In the genomic region with DNA sequence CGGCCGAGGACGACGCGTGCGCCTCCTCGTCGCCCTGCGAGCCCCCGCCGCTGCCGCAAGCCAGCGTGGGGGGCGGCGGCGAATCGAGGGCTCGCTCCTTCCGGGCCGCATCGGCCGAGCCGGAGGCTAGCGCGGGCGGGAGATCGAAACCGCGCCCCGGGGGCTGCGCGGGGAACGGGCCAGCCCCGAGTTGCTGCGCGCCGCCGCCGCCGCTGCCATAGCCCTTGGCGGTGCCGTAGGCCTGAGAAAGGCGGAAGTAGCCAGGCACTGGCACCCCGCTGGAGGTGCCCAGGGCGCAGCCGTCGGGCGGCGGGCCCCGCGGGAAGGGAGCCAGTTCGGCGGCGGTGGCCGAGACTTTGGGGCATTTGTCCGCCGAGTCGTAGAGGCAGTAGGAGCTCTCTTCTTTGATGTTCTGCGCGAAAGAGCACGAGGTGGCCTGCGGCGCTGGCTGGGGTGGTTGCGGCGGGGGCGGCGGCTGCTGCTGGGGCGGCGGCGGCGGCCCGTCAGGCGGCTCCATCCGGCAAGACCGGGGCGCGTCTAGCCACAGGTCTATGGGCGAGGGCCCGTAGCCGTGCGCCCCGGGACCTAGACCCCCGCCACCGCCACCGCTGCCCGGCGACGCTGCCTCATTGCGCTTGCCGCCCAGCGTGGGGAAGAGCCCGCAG, we compare ENCODE assay signal across 8 cellular contexts. TPM values are rescaled to one million over a fixed set of nuclear protein-coding genes. Genes with fewer than 3 reads are reported as not detected.
DNase-seq lines count a peak whose midpoint lies in the region; ATAC-seq and TF ChIP-seq lines count a peak whose summit lies in the region.

No MANE protein-coding gene starts in this region.

- no peaks in the 10 kb centered on the region for H4K20me1 ChIP-seq in GM23248 (ENCODE audit: insufficient read depth)

- H3K4me1 ChIP-seq in GM23248 (ENCODE audit: insufficient read depth) = peaks cover 31% of the 10 kb centered on the region

- peak overlapping the region; percentile 99 for H3K27ac ChIP-seq in GM23248

- H3K4me3 Mint-ChIP-seq in activated CD8-positive, alpha-beta T cell treated with anti-CD3 and anti-CD28 coated beads for 36 hours = peak overlapping the region; percentile 7

- 0% methylated on average over 55 to 68 of the region's 92 CpGs for WGBS in GM23248 (ENCODE audit: low coverage in 1 of 2, low lambda C conversion rate in 2 of 2, missing lambda C conversion rate in 2 of 2), 2 experiments

- H3K9ac ChIP-seq in GM23248 = peak overlapping the region; percentile 98

- POLR2A ChIA-PET in activated CD8-positive, alpha-beta T cell treated with anti-CD3 and anti-CD28 coated beads for 36 hours (lab: Charles Lee) = interaction anchor here (0.6 to 0.9 kb wide), 2 partner anchors 14 to 532 kb away, joined by 3 read pairs; no protein-coding TSS in a partner anchor

- peak overlapping the region; percentile 100 for H3K4me2 ChIP-seq in GM23248 (ENCODE audit: unreplicated experiment)

- intact Hi-C loops in activated CD8-positive, alpha-beta T cell treated with anti-CD3 and anti-CD28 coated beads for 36 hours (cut with micrococcal nuclease) = loop anchor here (5.0 kb wide), 1 partner anchor 69 kb away; a partner anchor contains a TSS

- peak; percentile 68 for ATAC-seq in activated CD8-positive, alpha-beta T cell treated with anti-CD3 and anti-CD28 coated beads for 36 hours
- ATAC-seq in stimulated activated naive CD8-positive, alpha-beta T cell treated with anti-CD3 and anti-CD28 coated beads, Interleukin-15, Interleukin-2, amounts not matched to agents 100 U/mL and 50 U/mL, for 24 hours = peak; percentile 59
- no peak for ATAC-seq in GM21723 (IDR thresholded peaks at IDR 0.05; ENCODE audit: unreplicated experiment)

- no peaks in the 10 kb centered on the region for H3K9me3 ChIP-seq in GM23248 (ENCODE audit: low read depth)

- no peaks in the 10 kb centered on the region for H3K36me3 Mint-ChIP-seq in activated CD8-positive, alpha-beta T cell treated with anti-CD3 and anti-CD28 coated beads for 36 hours (ENCODE audit: low read depth)

- no peak for TF ChIP-seq CTCF in activated CD8-positive, alpha-beta T cell treated with anti-CD3 and anti-CD28 coated beads for 36 hours (IDR thresholded peaks at IDR 0.05)

- H2AFZ ChIP-seq in GM23248 = 0 out of 2 replicates have a peak overlapping the region, but pooled peaks have one; percentile 1

- DNase-seq in ACHN (peak; percentile 75), GM23248 (peak; percentile 74), iPS-NIHi11 (ENCODE audit: low spot score) (peak; percentile 39), amniotic stem cell (lab: John Stamatoyannopoulos, UW) (no peak), kidney glomerular epithelial cell (lab: John Stamatoyannopoulos, UW) (no peak)
- no peak for DNase-seq in activated CD8-positive, alpha-beta T cell treated with anti-CD3 and anti-CD28 coated beads for 36 hours
- DNase-seq in stimulated activated naive CD8-positive, alpha-beta T cell treated with anti-CD3 and anti-CD28 coated beads, Interleukin-15, Interleukin-2, amounts not matched to agents 100 U/mL and 50 U/mL, for 24 hours = no peak

- peaks cover 72% of the 10 kb centered on the region for H3K27me3 Mint-ChIP-seq in activated CD8-positive, alpha-beta T cell treated with anti-CD3 and anti-CD28 coated beads for 36 hours

- peaks cover 4% of the 10 kb centered on the region; the same call in 1 of the 2 replicates for H3K36me3 ChIP-seq in GM23248 (ENCODE audit: low read depth)

- H3K27ac Mint-ChIP-seq in activated CD8-positive, alpha-beta T cell treated with anti-CD3 and anti-CD28 coated beads for 36 hours = no peak overlapping the region

- peak overlapping the region; percentile 83 for H3K4me3 ChIP-seq in GM23248

- in situ Hi-C loops in ACHN (cut with HindIII; ENCODE audit: low pct_ligation_motif_present, low pct_unique_long_range_greater_than_20kb, low sequenced_read_pairs) = no loop called here
- in situ Hi-C loops in GM23248 (cut with MboI) = loop anchor here (10.0 kb wide), 1 partner anchor 1319 kb away; no protein-coding TSS in a partner anchor

- peaks cover 100% of the 10 kb centered on the region for H3K79me2 ChIP-seq in GM23248 (ENCODE audit: insufficient read depth)

- CTCF ChIA-PET in activated CD8-positive, alpha-beta T cell treated with anti-CD3 and anti-CD28 coated beads for 36 hours (lab: Charles Lee) = interaction anchor here (0.6 to 10.4 kb wide), 8 partner anchors 11 to 24 kb away, joined by 3 to 61 read pairs (median 6); a partner anchor contains a TSS

- H3K9me3 Mint-ChIP-seq in activated CD8-positive, alpha-beta T cell treated with anti-CD3 and anti-CD28 coated beads for 36 hours = no peaks in the 10 kb centered on the region

- no peaks in the 10 kb centered on the region for H3K27me3 ChIP-seq in GM23248 (replicated peaks; ENCODE audit: insufficient read depth)

- H3F3A ChIP-seq in GM23248 (ENCODE audit: insufficient read depth) = no peaks in the 10 kb centered on the region

- no peaks in the 10 kb centered on the region for H3K9me2 ChIP-seq in GM23248 (ENCODE audit: insufficient read depth)

- H3K4me1 Mint-ChIP-seq in activated CD8-positive, alpha-beta T cell treated with anti-CD3 and anti-CD28 coated beads for 36 hours (ENCODE audit: low read depth) = peaks cover 19% of the 10 kb centered on the region

RNA-seq across cellular contexts. Expression of a gene that starts 0.6 kb away (rescaled TPM):
- total RNA-seq in GM23248 (2014; rRNA removed; shearing (Covaris generic)) = 27.4 and 29.3 TPM in 2 replicates
- 27.1 and 28.0 TPM in 2 replicates for polyA plus RNA-seq in GM23248 (2016; fragmentation: Nextera tagmentation; extraction: Ambion mirVana)
- total RNA-seq in activated CD8-positive, alpha-beta T cell treated with anti-CD3 and anti-CD28 coated beads for 36 hours = not detected

RNA-seq across cellular contexts. Expression of a gene that starts 8.2 kb away (rescaled TPM):
- 32.1 and 43.7 TPM in 2 replicates for total RNA-seq in GM23248 (2014; rRNA removed; shearing (Covaris generic))
- polyA plus RNA-seq in GM23248 (2016; fragmentation: Nextera tagmentation; extraction: Ambion mirVana) = 26.9 and 28.3 TPM in 2 replicates
- total RNA-seq in activated CD8-positive, alpha-beta T cell treated with anti-CD3 and anti-CD28 coated beads for 36 hours = not detected

RNA-seq across cellular contexts. Expression of a gene that starts 11.5 kb away (rescaled TPM):
- total RNA-seq in GM23248 (2014; rRNA removed; shearing (Covaris generic)) = 8.3 and 10.5 TPM in 2 replicates
- 8.0 and 8.4 TPM in 2 replicates for polyA plus RNA-seq in GM23248 (2016; fragmentation: Nextera tagmentation; extraction: Ambion mirVana)
- total RNA-seq in activated CD8-positive, alpha-beta T cell treated with anti-CD3 and anti-CD28 coated beads for 36 hours = under 1 TPM; 0.13 to 0.18 TPM

RNA-seq across cellular contexts. Expression of a gene that starts 17.1 kb away (rescaled TPM):
- 3.4 and 6.6 TPM in 2 replicates for total RNA-seq in GM23248 (2014; rRNA removed; shearing (Covaris generic))
- polyA plus RNA-seq in GM23248 (2016; fragmentation: Nextera tagmentation; extraction: Ambion mirVana) = 14.3 and 15.8 TPM in 2 replicates
- not detected for total RNA-seq in activated CD8-positive, alpha-beta T cell treated with anti-CD3 and anti-CD28 coated beads for 36 hours

RNA-seq across cellular contexts. Expression of a gene that starts 21.2 kb away (rescaled TPM):
- total RNA-seq in GM23248 (2014; rRNA removed; shearing (Covaris generic)) = 0.63 and 2.1 TPM in 2 replicates
- 1.2 and 1.9 TPM in 2 replicates for polyA plus RNA-seq in GM23248 (2016; fragmentation: Nextera tagmentation; extraction: Ambion mirVana)
- total RNA-seq in activated CD8-positive, alpha-beta T cell treated with anti-CD3 and anti-CD28 coated beads for 36 hours = not detected

Comparison
In these comparisons a context has a peak if more than half of its experiments do, and no peak if none do; other contexts are left out.
1. DNase-seq: peak in ACHN (single experiment), GM23248 (single experiment) and iPS-NIHi11 (single experiment); none in activated CD8-positive, alpha-beta T cell treated with anti-CD3 and anti-CD28 coated beads for 36 hours (single experiment), stimulated activated naive CD8-positive, alpha-beta T cell treated with anti-CD3 and anti-CD28 coated beads, Interleukin-15, Interleukin-2, amounts not matched to agents 100 U/mL and 50 U/mL, for 24 hours (single experiment), amniotic stem cell (single experiment) and kidney glomerular epithelial cell (single experiment).
2. RNA of a gene that starts 0.6 kb away (total RNA-seq): 27.4 to 29.3 TPM in GM23248; not detected in activated CD8-positive, alpha-beta T cell treated with anti-CD3 and anti-CD28 coated beads for 36 hours; every median in the first group is over 10 times any median in the second.
3. RNA of a gene that starts 8.2 kb away (total RNA-seq): 32.1 to 43.7 TPM in GM23248; not detected in activated CD8-positive, alpha-beta T cell treated with anti-CD3 and anti-CD28 coated beads for 36 hours; every median in the first group is over 10 times any median in the second.